In genomic region chr18:24402209-24402785, GRCh38 we compare ENCODE assay signal across 13 cellular contexts. TPM values are rescaled to one million over a fixed set of nuclear protein-coding genes. Genes with fewer than 3 reads are reported as not detected.
DNase-seq lines count a peak whose midpoint lies in the region; ATAC-seq and TF ChIP-seq lines count a peak whose summit lies in the region.
"Had no signal": no experiment of that assay in that cellular context is flagged by ENCODE, and none has a peak within 500 bp of the region (broad histone marks: within the 10 kb centered on the region; RNA-seq: fewer than 3 reads in every experiment).

No MANE protein-coding gene starts in this region.

- ATAC-seq in HG03025 (IDR thresholded peaks at IDR 0.05; ENCODE audit: low FRiP score, unreplicated experiment): no peak
- ATAC-seq in GM18868 (IDR thresholded peaks at IDR 0.05; ENCODE audit: unreplicated experiment): no peak

- H3K4me1 ChIP-seq in Loucy (ENCODE audit: insufficient read depth, low read length, poor library complexity, severe bottlenecking): peaks cover 14% of the 10 kb centered on the region
- peaks cover 3 to 28% (median 13%) of the 10 kb centered on the region in 3 donors for H3K4me1 ChIP-seq in esophagus squamous epithelium

- H3K9me2 ChIP-seq in Loucy (replicated peaks; ENCODE audit: low read depth, low read length): no peaks in the 10 kb centered on the region

- peak; percentile 18 for DNase-seq in activated naive CD4-positive, alpha-beta T cell treated with anti-CD3 and anti-CD28 coated beads for 36 hours
- no peak for DNase-seq in activated naive CD4-positive, alpha-beta T cell treated with Interleukin-2 at 50 U/mL for 16 hours
- DNase-seq in choroid plexus epithelial cell (ENCODE audit: low read depth) (no peak), retinal pigment epithelial cell (ENCODE audit: low read depth) (no peak), esophagus squamous epithelium (lab: John Stamatoyannopoulos, UW) (no peak)
- DNase-seq: activated CD4-positive, alpha-beta T cell treated with anti-CD3 and anti-CD28 coated beads for 1 hour; thyroid gland had no signal

- H3K27me3 ChIP-seq in Loucy (ENCODE audit: insufficient read depth, low read length, poor library complexity, severe bottlenecking) (no peaks in the 10 kb centered on the region), esophagus squamous epithelium (peaks cover 0 to 19% (median 0%) of the 10 kb centered on the region in 4 donors)
- H3K27me3 ChIP-seq: SJSA1, thyroid gland had no signal

- intact Hi-C loops in activated naive CD4-positive, alpha-beta T cell treated with anti-CD3 and anti-CD28 coated beads for 36 hours (cut with micrococcal nuclease): no loop called here
- intact Hi-C loops in esophagus squamous epithelium (cut with DNase I): no loop called here

- H3K4me3 Mint-ChIP-seq in activated naive CD4-positive, alpha-beta T cell treated with anti-CD3 and anti-CD28 coated beads for 36 hours: no peak overlapping the region
- H3K4me3 Mint-ChIP-seq: dendritic cell treated with granulocyte-macrophage colony-stimulating factor and Interleukin-4, amounts not matched to agents 40 ng/mL and 50 ng/mL, for 4 days had no signal

- no peaks in the 10 kb centered on the region for H4K20me1 ChIP-seq in Loucy (ENCODE audit: insufficient read depth, low read length, poor library complexity, severe bottlenecking)

- H3K27me3 Mint-ChIP-seq in activated naive CD4-positive, alpha-beta T cell treated with anti-CD3 and anti-CD28 coated beads for 36 hours (ENCODE audit: low read depth): peaks cover 32% of the 10 kb centered on the region

- H3K36me3 ChIP-seq in Loucy (ENCODE audit: insufficient read depth, low read length): no peaks in the 10 kb centered on the region
- H3K36me3 ChIP-seq in esophagus squamous epithelium: no peaks in the 10 kb centered on the region
- H3K36me3 ChIP-seq: thyroid gland had no signal

- H2AFZ ChIP-seq in Loucy (ENCODE audit: low read length): no peak overlapping the region

- H3K36me3 Mint-ChIP-seq in activated naive CD4-positive, alpha-beta T cell treated with anti-CD3 and anti-CD28 coated beads for 36 hours (ENCODE audit: low read depth): no peaks in the 10 kb centered on the region

- no peaks in the 10 kb centered on the region for H3F3A ChIP-seq in Loucy (ENCODE audit: low read depth)

- H3K9me3 ChIP-seq in Loucy (ENCODE audit: insufficient read depth, low read depth, low read length) (no peaks in the 10 kb centered on the region), esophagus squamous epithelium (no peaks in the 10 kb centered on the region)
- H3K9me3 ChIP-seq: SJSA1, thyroid gland had no signal

- H3K4me3 ChIP-seq in Loucy (ENCODE audit: low read length, poor library complexity, severe bottlenecking) (no peak overlapping the region), choroid plexus epithelial cell (ENCODE audit: low read depth, low read length) (no peak overlapping the region), retinal pigment epithelial cell (ENCODE audit: low read length) (no peak overlapping the region), esophagus squamous epithelium (no peak overlapping the region)
- H3K4me3 ChIP-seq: SJSA1, thyroid gland had no signal

- H3K4me1 Mint-ChIP-seq in activated naive CD4-positive, alpha-beta T cell treated with anti-CD3 and anti-CD28 coated beads for 36 hours (ENCODE audit: low read depth): peaks cover 9% of the 10 kb centered on the region

- TF ChIP-seq CTCF in Loucy (conservative IDR thresholded peaks at IDR 0.05; ENCODE audit: low read length) (peak; percentile 72), choroid plexus epithelial cell (conservative IDR thresholded peaks at IDR 0.05; ENCODE audit: low read depth, low read length) (peak; percentile 31), retinal pigment epithelial cell (conservative IDR thresholded peaks at IDR 0.05; ENCODE audit: low read depth, low read length) (peak; percentile 35), esophagus squamous epithelium (IDR thresholded peaks at IDR 0.05) (no peak)

- H3K79me2 ChIP-seq in Loucy (ENCODE audit: insufficient read depth, low read length): peaks cover 3% of the 10 kb centered on the region

- H3K9me3 Mint-ChIP-seq in activated naive CD4-positive, alpha-beta T cell treated with anti-CD3 and anti-CD28 coated beads for 36 hours: no peaks in the 10 kb centered on the region
- H3K9me3 Mint-ChIP-seq: dendritic cell treated with granulocyte-macrophage colony-stimulating factor and Interleukin-4, amounts not matched to agents 40 ng/mL and 50 ng/mL, for 4 days had no signal

- H3K9ac ChIP-seq in Loucy (ENCODE audit: low read depth, low read length, poor library complexity, severe bottlenecking): no peak overlapping the region

- H3K27ac Mint-ChIP-seq in activated naive CD4-positive, alpha-beta T cell treated with anti-CD3 and anti-CD28 coated beads for 36 hours: no peak overlapping the region
- H3K27ac Mint-ChIP-seq: dendritic cell treated with granulocyte-macrophage colony-stimulating factor and Interleukin-4, amounts not matched to agents 40 ng/mL and 50 ng/mL, for 4 days had no signal

- no peak overlapping the region for H3K4me2 ChIP-seq in Loucy (ENCODE audit: low read depth, low read length, poor library complexity, severe bottlenecking)

- no peak overlapping the region for H3K27ac ChIP-seq in esophagus squamous epithelium
- H3K27ac ChIP-seq: SJSA1, thyroid gland had no signal

- CTCF ChIA-PET in activated naive CD4-positive, alpha-beta T cell treated with anti-CD3 and anti-CD28 coated beads for 36 hours (lab: Charles Lee): interaction anchor here (1.2 kb wide), 1 partner anchor 15 kb away, joined by 4 read pairs; no protein-coding TSS in a partner anchor

- WGBS in esophagus squamous epithelium, 2 donors: 76 to 82% methylated on average over 6 of the region's 6 CpGs

- no peak for TF ChIP-seq POLR2A in esophagus squamous epithelium (IDR thresholded peaks at IDR 0.05)

RNA-seq across cellular contexts. Expression of gene OSBPL1A, which starts 4.7 kb away (rescaled TPM):
- 1 to 10 TPM; 2.4 to 2.7 TPM for total RNA-seq in activated naive CD4-positive, alpha-beta T cell treated with anti-CD3 and anti-CD28 coated beads for 36 hours
- 10 to 100 TPM in 3 of 4 donors, 1 to 10 TPM in 1; 10.0 to 30.9 (median 15.1) TPM for total RNA-seq in esophagus squamous epithelium

RNA-seq across cellular contexts. Expression of gene IMPACT, which starts 24.2 kb away (rescaled TPM):
- 10 to 100 TPM; 19.4 to 19.9 TPM for total RNA-seq in activated naive CD4-positive, alpha-beta T cell treated with anti-CD3 and anti-CD28 coated beads for 36 hours
- 10 to 100 TPM in 3 of 4 donors, 1 to 10 TPM in 1; 10.0 to 38.5 (median 20.1) TPM for total RNA-seq in esophagus squamous epithelium

RNA-seq across cellular contexts. Expression of gene HRH4, which starts 58.1 kb away (rescaled TPM):
- not detected for total RNA-seq in activated naive CD4-positive, alpha-beta T cell treated with anti-CD3 and anti-CD28 coated beads for 36 hours
- under 1 TPM in 1 of 4 donors, not detected in 3; 0.38 TPM for total RNA-seq in esophagus squamous epithelium
- total RNA-seq: G401, SJSA1, thyroid gland had no signal

Comparison
In these comparisons a context has a peak if more than half of its experiments do, and no peak if none do; other contexts are left out.
1. CTCF ChIP-seq: peak in Loucy (single experiment), choroid plexus epithelial cell (single experiment) and retinal pigment epithelial cell (single experiment); none in esophagus squamous epithelium (0 of 6).